8 cellular contexts compared by ENCODE assay signal in the genomic region with DNA sequence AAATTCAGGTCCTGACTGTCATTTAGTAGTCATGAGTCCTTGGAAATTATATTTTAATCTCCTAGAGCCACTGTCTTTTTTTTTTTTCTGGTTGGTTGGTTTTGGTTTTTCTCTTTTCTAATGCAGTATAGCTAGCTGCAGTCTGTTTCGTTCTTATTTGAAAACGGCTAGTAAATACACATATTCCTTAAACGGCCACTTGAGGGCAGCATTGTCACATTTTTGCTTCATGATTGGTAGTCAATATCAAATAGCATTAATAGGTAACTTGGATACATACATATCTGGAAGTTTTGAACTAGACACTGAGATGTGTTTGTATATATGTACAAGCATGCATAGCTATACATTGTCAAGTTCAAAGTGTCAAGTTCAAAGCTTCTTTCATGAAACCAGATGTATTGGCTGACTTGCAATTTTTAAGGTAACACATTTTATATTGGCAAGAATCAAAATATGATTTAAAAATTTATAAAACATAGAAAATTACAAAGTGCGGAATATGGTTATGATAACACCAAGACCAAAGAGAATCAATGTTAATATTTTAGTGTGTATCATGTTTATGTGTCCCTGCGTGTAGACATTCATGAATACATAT. TPM values are rescaled to one million over a fixed set of nuclear protein-coding genes. Genes with fewer than 3 reads are reported as not detected.
DNase-seq lines count a peak whose midpoint lies in the region; ATAC-seq and TF ChIP-seq lines count a peak whose summit lies in the region.

No MANE protein-coding gene starts in this region.

- H3K4me1 Mint-ChIP-seq in T-helper 2 cell treated with Interferon-gamma antibody and Interleukin-4, amounts not matched to agents 5 μg/mL and 100 μg/mL, for 36 hours (ENCODE audit: low read depth): no peaks in the 10 kb centered on the region

- peak; percentile 65 for TF ChIP-seq CTCF in AG10803 (conservative IDR thresholded peaks at IDR 0.05; ENCODE audit: low read length)
- peak; percentile 70 for TF ChIP-seq CTCF in VCaP (conservative IDR thresholded peaks at IDR 0.05)
- peak; percentile 62 for TF ChIP-seq CTCF in epithelial cell of proximal tubule (conservative IDR thresholded peaks at IDR 0.05; ENCODE audit: low read depth, low read length)

- DNase-seq in AG10803 (ENCODE audit: low read depth) (peak; percentile 70), NCI-H2081 treated with DMSO at 0.1 percent for 48 hours (lab: John Stamatoyannopoulos, UW) (peak; percentile 34), epithelial cell of proximal tubule (ENCODE audit: low read depth) (no peak), non-pigmented ciliary epithelial cell (ENCODE audit: low read depth) (peak; percentile 43)
- no peak for DNase-seq in T-helper 2 cell treated with Interferon-gamma antibody and Interleukin-4, amounts not matched to agents 5 μg/mL and 100 μg/mL, for 36 hours (ENCODE audit: low spot score)

- peak overlapping the region; percentile 77 for H3K27ac ChIP-seq in VCaP

- no peak overlapping the region for H3K27ac Mint-ChIP-seq in T-helper 2 cell treated with Interferon-gamma antibody and Interleukin-4, amounts not matched to agents 5 μg/mL and 100 μg/mL, for 36 hours

- no peak overlapping the region for H3K4me3 Mint-ChIP-seq in T-helper 2 cell treated with Interferon-gamma antibody and Interleukin-4, amounts not matched to agents 5 μg/mL and 100 μg/mL, for 36 hours

- peaks cover 10% of the 10 kb centered on the region for H3K9me3 Mint-ChIP-seq in T-helper 2 cell treated with Interferon-gamma antibody and Interleukin-4, amounts not matched to agents 5 μg/mL and 100 μg/mL, for 36 hours

- ATAC-seq in GM18861 (IDR thresholded peaks at IDR 0.05; ENCODE audit: unreplicated experiment) (peak; percentile 56), GM21390 (IDR thresholded peaks at IDR 0.05; ENCODE audit: unreplicated experiment) (no peak)

- H3K27me3 Mint-ChIP-seq in T-helper 2 cell treated with Interferon-gamma antibody and Interleukin-4, amounts not matched to agents 5 μg/mL and 100 μg/mL, for 36 hours (ENCODE audit: low read depth): no peaks in the 10 kb centered on the region

- H3K4me3 ChIP-seq in AG10803 (ENCODE audit: low read length) (no peak overlapping the region), epithelial cell of proximal tubule (ENCODE audit: low read depth, low read length) (no peak overlapping the region)

- no peaks in the 10 kb centered on the region for H3K36me3 Mint-ChIP-seq in T-helper 2 cell treated with Interferon-gamma antibody and Interleukin-4, amounts not matched to agents 5 μg/mL and 100 μg/mL, for 36 hours (ENCODE audit: low read depth)

RNA-seq across cellular contexts. Expression of a gene that starts 22.5 kb away (rescaled TPM):
- total RNA-seq in epithelial cell of proximal tubule: 0.29 and 0.43 TPM in 2 replicates

Comparison
In these comparisons a context has a peak if more than half of its experiments do, and no peak if none do; other contexts are left out.
1. DNase-seq: peak in AG10803 (single experiment), NCI-H2081 treated with DMSO at 0.1 percent for 48 hours (single experiment) and non-pigmented ciliary epithelial cell (single experiment); none in epithelial cell of proximal tubule (single experiment) and T-helper 2 cell treated with Interferon-gamma antibody and Interleukin-4, amounts not matched to agents 5 μg/mL and 100 μg/mL, for 36 hours (single experiment).
2. Peak in every context shown above with its lines, with median percentiles within 50 percentile points of each other: CTCF ChIP-seq.